Comparison of ENCODE assay signal across 8 cellular contexts in the genomic region with DNA sequence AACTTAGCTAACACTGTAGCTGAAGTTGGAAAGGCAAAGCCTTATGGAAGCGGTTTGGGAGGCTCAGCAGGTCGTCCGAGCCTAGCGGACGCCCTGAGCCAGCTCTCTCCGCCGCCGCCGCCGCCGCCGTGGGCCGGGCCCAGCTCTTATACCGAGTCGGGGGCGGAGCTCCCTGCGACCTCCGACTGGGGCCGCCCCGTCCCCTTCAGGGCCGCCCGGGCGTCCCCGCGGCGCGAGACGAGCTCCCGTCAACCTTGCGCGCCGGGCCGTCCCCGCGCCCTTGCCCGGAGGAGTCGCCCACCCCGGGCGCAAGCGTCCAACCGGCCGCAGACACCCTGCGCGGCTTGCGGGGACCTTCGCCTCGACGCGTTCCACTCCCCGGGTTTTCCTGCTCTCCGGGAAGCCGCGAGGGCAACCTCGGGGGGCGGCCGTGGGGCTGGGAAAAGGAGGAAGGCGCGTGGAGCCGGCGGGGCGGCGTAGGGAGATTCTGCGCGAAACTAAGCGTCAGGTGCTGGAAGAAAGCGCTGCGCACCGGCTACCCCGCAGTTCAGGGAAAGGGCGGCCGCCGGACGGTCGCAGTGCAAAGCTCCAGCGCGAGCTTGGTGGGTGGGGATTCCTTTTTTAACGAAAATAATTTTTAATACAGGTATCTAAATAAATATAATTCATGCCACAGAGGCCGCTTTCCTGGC. TPM values are rescaled to one million over a fixed set of nuclear protein-coding genes. Genes with fewer than 3 reads are reported as not detected.
A peak's percentile ranks its signal among the peaks of the same experiment; 100 is the strongest.
DNase-seq lines count a peak whose midpoint lies in the region; ATAC-seq, FAIRE-seq and TF ChIP-seq lines count a peak whose summit lies in the region.

A gene with protein sequence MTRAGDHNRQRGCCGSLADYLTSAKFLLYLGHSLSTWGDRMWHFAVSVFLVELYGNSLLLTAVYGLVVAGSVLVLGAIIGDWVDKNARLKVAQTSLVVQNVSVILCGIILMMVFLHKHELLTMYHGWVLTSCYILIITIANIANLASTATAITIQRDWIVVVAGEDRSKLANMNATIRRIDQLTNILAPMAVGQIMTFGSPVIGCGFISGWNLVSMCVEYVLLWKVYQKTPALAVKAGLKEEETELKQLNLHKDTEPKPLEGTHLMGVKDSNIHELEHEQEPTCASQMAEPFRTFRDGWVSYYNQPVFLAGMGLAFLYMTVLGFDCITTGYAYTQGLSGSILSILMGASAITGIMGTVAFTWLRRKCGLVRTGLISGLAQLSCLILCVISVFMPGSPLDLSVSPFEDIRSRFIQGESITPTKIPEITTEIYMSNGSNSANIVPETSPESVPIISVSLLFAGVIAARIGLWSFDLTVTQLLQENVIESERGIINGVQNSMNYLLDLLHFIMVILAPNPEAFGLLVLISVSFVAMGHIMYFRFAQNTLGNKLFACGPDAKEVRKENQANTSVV (minus strand): TSS at position 125 of the 692 bp plus-strand sequence. CDS start 326 bp downstream, outside the sequence.

- H2AFZ ChIP-seq in KMS-11 (ENCODE audit: low read depth), result peak within 1 kb of the TSS; percentile 92
- peak within 1 kb of the TSS; percentile 88 for H2AFZ ChIP-seq in astrocyte (ENCODE audit: low read depth, low read length)

- DNase-seq in C1 segment of cervical spinal cord (lab: John Stamatoyannopoulos, UW), result peak in 9 of 14 donors; percentile 19 to 79 (median 48)
- peak; percentile 23 to 90 (median 53) for DNase-seq in T-helper 2 cell
- DNase-seq in astrocyte (ENCODE audit: low read depth), result peak; percentile 48
- DNase-seq in hippocampal formation (lab: John Stamatoyannopoulos, UW), result peak; percentile 29 to 33
- no peak for DNase-seq in RCC 7860 (ENCODE audit: low spot score)

- H3K79me2 ChIP-seq in KMS-11 (ENCODE audit: insufficient read depth, low read depth), result no peaks in the 10 kb centered on the region
- no peaks in the 10 kb centered on the region for H3K79me2 ChIP-seq in astrocyte (ENCODE audit: insufficient read depth, low read length)

- no peaks in the 10 kb centered on the region for H3K36me3 Mint-ChIP-seq in astrocyte (ENCODE audit: low read depth, unreplicated experiment)

- H4K20me1 ChIP-seq in KMS-11 (ENCODE audit: insufficient read depth) (no peaks in the 10 kb centered on the region), astrocyte (ENCODE audit: insufficient read depth, low read length) (no peaks in the 10 kb centered on the region)

- H3K9me3 ChIP-seq in astrocyte (ENCODE audit: insufficient read depth, low read depth, low read length), result no peaks in the 10 kb centered on the region

- TF ChIP-seq CTCF in KMS-11 (conservative IDR thresholded peaks at IDR 0.05; ENCODE audit: low read depth, low read length), result no peak
- TF ChIP-seq CTCF in astrocyte (IDR thresholded peaks at IDR 0.05; ENCODE audit: insufficient read depth, low read depth, low read length), result no peak

- H3K4me2 ChIP-seq in KMS-11, result peak within 1 kb of the TSS; percentile 97
- H3K4me2 ChIP-seq in astrocyte (ENCODE audit: low read length), result peak within 1 kb of the TSS; percentile 98

- peak within 1 kb of the TSS; percentile 81 for H3K4me3 Mint-ChIP-seq in astrocyte (ENCODE audit: unreplicated experiment)

- peaks cover 1% of the 10 kb centered on the region for H3K4me1 Mint-ChIP-seq in astrocyte (ENCODE audit: low read depth, unreplicated experiment)

- H3K36me3 ChIP-seq in KMS-11 (ENCODE audit: insufficient read depth) (no peaks in the 10 kb centered on the region), astrocyte (ENCODE audit: insufficient read depth, low read length) (no peaks in the 10 kb centered on the region), rectal smooth muscle tissue (ENCODE audit: control insufficient read depth, insufficient read depth, low read length) (no peaks in the 10 kb centered on the region)

- H3K27me3 Mint-ChIP-seq in astrocyte (ENCODE audit: low read depth, unreplicated experiment), result peaks cover 61% of the 10 kb centered on the region

- peak within 1 kb of the TSS; percentile 98 for H3K4me3 ChIP-seq in KMS-11 (IDR thresholded peaks at IDR 0.05; ENCODE audit: insufficient read depth, low read depth, low read length)
- peak within 1 kb of the TSS; percentile 74 for H3K4me3 ChIP-seq in astrocyte (ENCODE audit: insufficient read depth, low read depth, low read length)
- H3K4me3 ChIP-seq in rectal smooth muscle tissue (ENCODE audit: low read length), result peak within 1 kb of the TSS; percentile 83

- H3K27me3 ChIP-seq in KMS-11 (ENCODE audit: insufficient read depth, low read depth), result no peaks in the 10 kb centered on the region
- H3K27me3 ChIP-seq in astrocyte (ENCODE audit: insufficient read depth, low read length), result peaks cover 10% of the 10 kb centered on the region
- no peaks in the 10 kb centered on the region for H3K27me3 ChIP-seq in rectal smooth muscle tissue (ENCODE audit: control insufficient read depth, insufficient read depth, low read length)

- FAIRE-seq in astrocyte (lab: Jason Lieb, UNC), result no peak
- FAIRE-seq in RCC 7860 (lab: Jason Lieb, UNC), result no peak

- H3K27ac Mint-ChIP-seq in astrocyte (ENCODE audit: unreplicated experiment), result no peak within 1 kb of the TSS

- H3K4me1 ChIP-seq in KMS-11 (ENCODE audit: low read depth, poor library complexity, severe bottlenecking) (peaks cover 22% of the 10 kb centered on the region), astrocyte (ENCODE audit: insufficient read depth, low read length) (peaks cover 6% of the 10 kb centered on the region), rectal smooth muscle tissue (ENCODE audit: control insufficient read depth, insufficient read depth, low read length) (peaks cover 2% of the 10 kb centered on the region)

- peak within 1 kb of the TSS; percentile 71 for H3K27ac ChIP-seq in KMS-11
- no peak within 1 kb of the TSS for H3K27ac ChIP-seq in astrocyte (ENCODE audit: low read depth, low read length)
- peak within 1 kb of the TSS; percentile 72 for H3K27ac ChIP-seq in rectal smooth muscle tissue (ENCODE audit: low read depth, low read length)

- no peaks in the 10 kb centered on the region for H3K9me3 Mint-ChIP-seq in astrocyte (ENCODE audit: unreplicated experiment)

- H3K9ac ChIP-seq in KMS-11 (peak within 1 kb of the TSS; percentile 79), astrocyte (ENCODE audit: low read length) (peak within 1 kb of the TSS; percentile 67), rectal smooth muscle tissue (ENCODE audit: low read length) (peak within 1 kb of the TSS; percentile 32)

- ATAC-seq in GM21381 (IDR thresholded peaks at IDR 0.05; ENCODE audit: unreplicated experiment), result peak; percentile 58

RNA-seq across cellular contexts. Expression of the gene that starts here (rescaled TPM):
- total RNA-seq in astrocyte, result 2.2 and 3.1 TPM in 2 replicates
